ENCODE assay signal across 40 cellular contexts in the genomic region with DNA sequence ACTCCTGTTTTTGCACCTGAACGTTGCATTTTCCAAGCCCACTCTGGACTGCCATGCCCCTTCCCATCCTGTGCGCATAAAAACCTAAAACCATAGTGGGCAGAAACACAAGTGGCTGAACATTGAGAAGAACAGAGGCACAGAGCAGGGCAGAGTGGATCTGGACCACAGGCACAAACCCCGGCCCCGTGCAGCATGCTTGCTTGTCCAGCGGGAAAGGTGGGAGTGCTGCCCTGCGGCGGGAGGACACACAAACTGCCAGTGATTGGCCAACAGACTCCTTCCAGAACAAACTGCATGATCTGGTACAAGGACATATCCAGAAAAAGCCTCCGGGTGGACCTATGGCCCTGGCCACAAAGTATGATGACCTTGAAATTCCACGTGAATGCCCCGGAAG. TPM values are rescaled to one million over a fixed set of nuclear protein-coding genes. Genes with fewer than 3 reads are reported as not detected.
A peak's percentile ranks its signal among the peaks of the same experiment; 100 is the strongest.
DNase-seq lines count a peak whose midpoint lies in the region; ATAC-seq, FAIRE-seq and TF ChIP-seq lines count a peak whose summit lies in the region.
"Had no signal": no experiment of that assay in that cellular context is flagged by ENCODE, and none has a peak within 500 bp of the region (broad histone marks: within the 10 kb centered on the region; RNA-seq: fewer than 3 reads in every experiment).

No MANE protein-coding gene starts in this region.

- H4K91ac ChIP-seq in H1 (replicated peaks; ENCODE audit: insufficient read length, low read length) = no peak overlapping the region
- no peak overlapping the region for H4K91ac ChIP-seq in neuronal stem cell (ENCODE audit: low read depth, low read length, poor library complexity)

- H3K36me3 ChIP-seq in H1 (ENCODE audit: control insufficient read depth in 2 of 4, insufficient read depth in 4 of 4, low read length in 3 of 4) = peaks cover 0 to 5% (median 0%) of the 10 kb centered on the region in 4 experiments; a peak in 2 of 8 replicates
- H3K36me3 ChIP-seq in neuronal stem cell (replicated peaks in 1 of 2; ENCODE audit: control insufficient read depth in 2 of 2, insufficient read depth in 2 of 2, low read length in 2 of 2) = no peaks in the 10 kb centered on the region
- no peaks in the 10 kb centered on the region for H3K36me3 ChIP-seq in upper lobe of right lung
- H3K36me3 ChIP-seq: BE2C; BLaER1; BLaER1 treated with 17β-estradiol and CSF1 and Interleukin-3, amounts not matched to agents 10 nM and 100 nM had no signal

- no peaks in the 10 kb centered on the region for H3K23me2 ChIP-seq in H1 (ENCODE audit: low read depth, low read length)

- H3K23ac ChIP-seq in H1 (ENCODE audit: insufficient read length) (no peak overlapping the region), neuronal stem cell (ENCODE audit: low read depth, low read length, poor library complexity) (no peak overlapping the region)

- CTCF ChIA-PET in H1 (lab: Charles Lee; ENCODE audit: partially characterized antibody) = interaction anchor here (1.1 kb wide), 1 partner anchor 10 kb away, joined by 4 read pairs; no protein-coding TSS in a partner anchor

- H3K4me1 ChIP-seq in H1 (replicated peaks in 1 of 4; ENCODE audit: control insufficient read depth in 3 of 4, insufficient read depth in 4 of 4, low read length in 3 of 4) (peaks cover 0 to 6% (median 1%) of the 10 kb centered on the region in 4 experiments; a peak in 3 of 7 replicates), neuronal stem cell (ENCODE audit: control insufficient read depth in 2 of 2, insufficient read depth in 1 of 2, low read depth in 1 of 2, low read length in 2 of 2) (no peaks in the 10 kb centered on the region), upper lobe of right lung (no peaks in the 10 kb centered on the region)
- H3K4me1 ChIP-seq: A549; BE2C; BLaER1; BLaER1 treated with 17β-estradiol and CSF1 and Interleukin-3, amounts not matched to agents 10 nM and 100 nM; Caco-2 had no signal

- no peak for FAIRE-seq in H1 (lab: Jason Lieb, UNC)
- FAIRE-seq: A204.1, A549, D721Med had no signal

- H2BK12ac ChIP-seq in H1 (ENCODE audit: low read depth, low read length) (no peak overlapping the region), neuronal stem cell (ENCODE audit: low read length) (no peak overlapping the region)

- H3K4me2 ChIP-seq in H1 (ENCODE audit: insufficient read depth in 1 of 2, low read depth in 2 of 2, low read length in 2 of 2) = no peak overlapping the region
- H3K4me2 ChIP-seq in neuronal stem cell (ENCODE audit: insufficient read depth, low read length, poor library complexity, severe bottlenecking) = no peak overlapping the region
- H3K4me2 ChIP-seq: A549; BLaER1; BLaER1 treated with 17β-estradiol and CSF1 and Interleukin-3, amounts not matched to agents 10 nM and 100 nM had no signal

- no peak overlapping the region for H3K9ac ChIP-seq in H1 (replicated peaks in 1 of 4; ENCODE audit: extremely low read depth in 1 of 4, low read depth in 3 of 4, low read length in 3 of 4)
- no peak overlapping the region for H3K9ac ChIP-seq in neuronal stem cell (ENCODE audit: low read depth, low read length, poor library complexity)
- H3K9ac ChIP-seq: BLaER1; BLaER1 treated with 17β-estradiol and CSF1 and Interleukin-3, amounts not matched to agents 10 nM and 100 nM had no signal

- POLR2A ChIA-PET in H1 (lab: Charles Lee; ENCODE audit: partially characterized antibody) = no interaction called here

- H3K18ac ChIP-seq in H1 (ENCODE audit: extremely low read depth, low read length) (no peak overlapping the region), neuronal stem cell (ENCODE audit: low read length) (no peak overlapping the region)

- H3K27me3 Mint-ChIP-seq in activated CD4-positive, alpha-beta T cell treated with anti-CD3 and anti-CD28 coated beads, Interleukin-2, amount 10 ng/mL, durations not matched to agents 24 days and 14 days = no peaks in the 10 kb centered on the region
- H3K27me3 Mint-ChIP-seq: CD4-positive, alpha-beta T cell; CD4-positive, CD25-positive, alpha-beta regulatory T cell had no signal

- TF ChIP-seq RAD21 in H1 (IDR thresholded peaks at IDR 0.05 in 1 of 2, conservative IDR thresholded peaks at IDR 0.05 in 1 of 2; ENCODE audit: low read depth in 2 of 2, low read length in 2 of 2) = no peak

- H4K8ac ChIP-seq in H1 (ENCODE audit: extremely low read depth, insufficient read depth, low read length) (no peak overlapping the region), neuronal stem cell (ENCODE audit: low read depth, low read length) (peak overlapping the region; percentile 66)

- no peak overlapping the region for H2BK5ac ChIP-seq in H1 (ENCODE audit: low read depth, low read length)
- no peak overlapping the region for H2BK5ac ChIP-seq in neuronal stem cell (ENCODE audit: low read length)

- no peaks in the 10 kb centered on the region for H4K20me1 ChIP-seq in H1 (replicated peaks in 1 of 2; ENCODE audit: control insufficient read depth in 1 of 2, insufficient read depth in 2 of 2, low read length in 2 of 2)
- H4K20me1 ChIP-seq: BLaER1; BLaER1 treated with 17β-estradiol and CSF1 and Interleukin-3, amounts not matched to agents 10 nM and 100 nM had no signal

- H3K9me3 ChIP-seq in H1 (ENCODE audit: insufficient read depth in 2 of 2, low read depth in 1 of 2, low read length in 1 of 2) (peaks cover 14 to 19% of the 10 kb centered on the region in 2 experiments), neuronal stem cell (replicated peaks in 1 of 2; ENCODE audit: control insufficient read depth in 2 of 2, insufficient read depth in 1 of 2, low read depth in 1 of 2, low read length in 2 of 2) (no peaks in the 10 kb centered on the region), upper lobe of right lung (no peaks in the 10 kb centered on the region)
- H3K9me3 ChIP-seq: A549, BE2C, Caco-2 had no signal

- no peak overlapping the region for H3K4me3 Mint-ChIP-seq in activated CD4-positive, alpha-beta T cell treated with anti-CD3 and anti-CD28 coated beads, Interleukin-2, amount 10 ng/mL, durations not matched to agents 24 days and 14 days
- H3K4me3 Mint-ChIP-seq: B cell; CD14-positive monocyte; CD4-positive, alpha-beta memory T cell; CD4-positive, alpha-beta T cell; CD4-positive, CD25-positive, alpha-beta regulatory T cell; CD8-positive, alpha-beta memory T cell; CD8-positive, alpha-beta T cell had no signal

- H3K9me3 Mint-ChIP-seq in activated CD4-positive, alpha-beta T cell treated with anti-CD3 and anti-CD28 coated beads, Interleukin-2, amount 10 ng/mL, durations not matched to agents 24 days and 14 days = no peaks in the 10 kb centered on the region
- H3K9me3 Mint-ChIP-seq: CD4-positive, CD25-positive, alpha-beta regulatory T cell; CD8-positive, alpha-beta T cell had no signal

- H3K4me1 Mint-ChIP-seq in activated CD4-positive, alpha-beta T cell treated with anti-CD3 and anti-CD28 coated beads, Interleukin-2, amount 10 ng/mL, durations not matched to agents 24 days and 14 days = no peaks in the 10 kb centered on the region
- H3K4me1 Mint-ChIP-seq: B cell; CD14-positive monocyte; CD4-positive, alpha-beta memory T cell; CD4-positive, CD25-positive, alpha-beta regulatory T cell; CD8-positive, alpha-beta memory T cell had no signal

- TF ChIP-seq CTCF in H1 (IDR thresholded peaks at IDR 0.05; ENCODE audit: control extremely low read depth in 1 of 3, insufficient read depth in 1 of 3, low read depth in 1 of 3, low read length in 3 of 3) = no peak
- TF ChIP-seq CTCF in upper lobe of right lung (IDR thresholded peaks at IDR 0.05) = no peak
- no peak for TF ChIP-seq CTCF in GM20000 (IDR thresholded peaks at IDR 0.05; ENCODE audit: extremely low read depth, missing control alignments)

- H2BK15ac ChIP-seq in H1 (ENCODE audit: low read length) (no peak overlapping the region), neuronal stem cell (ENCODE audit: low read length) (no peak overlapping the region)

- no peaks in the 10 kb centered on the region for H3K79me2 ChIP-seq in H1 (ENCODE audit: control insufficient read depth in 1 of 2, insufficient read depth in 2 of 2, low read length in 2 of 2)

- no peaks in the 10 kb centered on the region for H3K79me1 ChIP-seq in H1 (ENCODE audit: low read depth, low read length)
- H3K79me1 ChIP-seq in neuronal stem cell (ENCODE audit: low read depth, low read length) = no peaks in the 10 kb centered on the region

- H3K27ac ChIP-seq in H1 (ENCODE audit: low read depth, low read length) (no peak overlapping the region), neuronal stem cell (replicated peaks; ENCODE audit: low read length) (no peak overlapping the region), upper lobe of right lung (no peak overlapping the region)
- H3K27ac ChIP-seq: 22Rv1; A549; BLaER1; BLaER1 treated with 17β-estradiol and CSF1 and Interleukin-3, amounts not matched to agents 10 nM and 100 nM; C4-2B had no signal

- H2AFZ ChIP-seq in H1 (ENCODE audit: low read length) (no peak overlapping the region), neuronal stem cell (ENCODE audit: low read length) (no peak overlapping the region)

- H3K4me3 ChIP-seq in H1 (ENCODE audit: extremely low read depth in 1 of 4, insufficient read depth in 2 of 4, low read depth in 3 of 4, low read length in 4 of 4) (no peak overlapping the region), neuronal stem cell (ENCODE audit: low read length in 2 of 2) (no peak overlapping the region), upper lobe of right lung (no peak overlapping the region)
- H3K4me3 ChIP-seq: A549; BLaER1; BLaER1 treated with 17β-estradiol and CSF1 and Interleukin-3, amounts not matched to agents 10 nM and 100 nM had no signal

- WGBS in H1 (ENCODE audit: extremely low coverage in 1 of 2, insufficient coverage in 1 of 2, insufficient read length in 1 of 2, insufficient replicate concordance in 2 of 2, low coverage in 1 of 2, low lambda C conversion rate in 2 of 2, missing lambda C conversion rate in 1 of 2), 2 experiments = 95% methylated on average over 10 of the region's 10 CpGs; no CpG with 5 or more reads in 1 of the 2 experiments
- WGBS in neuronal stem cell (ENCODE audit: extremely low coverage in 2 of 2, insufficient read length in 2 of 2, insufficient replicate concordance in 1 of 2), 2 donors = no CpG with 5 or more reads among the region's 10 CpGs

- H3K4ac ChIP-seq in H1 (replicated peaks; ENCODE audit: insufficient read length, low read depth, low read length) (no peak overlapping the region), neuronal stem cell (ENCODE audit: low read length) (no peak overlapping the region)

- H2BK20ac ChIP-seq in H1 (ENCODE audit: low read length) = 0 out of 2 replicates have a peak overlapping the region, but pooled peaks have one; percentile 13

- H3K14ac ChIP-seq in H1 (ENCODE audit: insufficient read length) = no peak overlapping the region
- H3K14ac ChIP-seq in neuronal stem cell (ENCODE audit: low read length) = no peak overlapping the region

- no peak overlapping the region for H3K27ac Mint-ChIP-seq in activated CD4-positive, alpha-beta T cell treated with anti-CD3 and anti-CD28 coated beads, Interleukin-2, amount 10 ng/mL, durations not matched to agents 24 days and 14 days
- H3K27ac Mint-ChIP-seq: B cell; CD4-positive, alpha-beta memory T cell; CD4-positive, alpha-beta T cell; CD4-positive, CD25-positive, alpha-beta regulatory T cell; CD8-positive, alpha-beta memory T cell; CD8-positive, alpha-beta T cell had no signal

- intact Hi-C loops in activated CD4-positive, alpha-beta T cell treated with anti-CD3 and anti-CD28 coated beads, Interleukin-2, amount 10 ng/mL, durations not matched to agents 24 days and 14 days (cut with micrococcal nuclease) = no loop called here
- intact Hi-C loops in upper lobe of right lung (cut with DNase I) = no loop called here

- no peak overlapping the region for H3K56ac ChIP-seq in H1 (replicated peaks; ENCODE audit: insufficient read length, low read depth, low read length)

- no peak overlapping the region for H4K5ac ChIP-seq in H1 (ENCODE audit: insufficient read length, low read depth, low read length)

- peak; percentile 16 for ATAC-seq in upper lobe of right lung
- ATAC-seq in HG03280 (IDR thresholded peaks at IDR 0.05; ENCODE audit: unreplicated experiment) = no peak
- ATAC-seq: A549; CD8-positive, alpha-beta T cell had no signal

- TF ChIP-seq POLR2A in H1 (IDR thresholded peaks at IDR 0.05; ENCODE audit: control extremely low read depth in 1 of 2, low read depth in 2 of 2, low read length in 2 of 2) = no peak

- no peaks in the 10 kb centered on the region for H3K36me3 Mint-ChIP-seq in activated CD4-positive, alpha-beta T cell treated with anti-CD3 and anti-CD28 coated beads, Interleukin-2, amount 10 ng/mL, durations not matched to agents 24 days and 14 days (ENCODE audit: low read depth)
- H3K36me3 Mint-ChIP-seq: CD14-positive monocyte; CD4-positive, alpha-beta memory T cell; CD4-positive, CD25-positive, alpha-beta regulatory T cell; CD8-positive, alpha-beta memory T cell; CD8-positive, alpha-beta T cell had no signal

- no peak for TF ChIP-seq EP300 in H1 (IDR thresholded peaks at IDR 0.05; ENCODE audit: borderline replicate concordance in 1 of 2, low read depth in 2 of 2, low read length in 2 of 2)

- DNase-seq in activated CD4-positive, alpha-beta T cell treated with anti-CD3 and anti-CD28 coated beads, Interleukin-2, amount 10 ng/mL, durations not matched to agents 24 days and 14 days = peak; percentile 36
- DNase-seq in activated CD4-positive, alpha-beta T cell treated with anti-CD3 and anti-CD28 coated beads for 48 hours = no peak
- no peak for DNase-seq in H1 (ENCODE audit: low read depth in 1 of 2, low spot score in 2 of 2)
- no peak for DNase-seq in neuronal stem cell (ENCODE audit: low spot score)
- no peak for DNase-seq in upper lobe of right lung
- DNase-seq in GM20000 (ENCODE audit: low spot score) = no peak
- no peak for DNase-seq in MV-4-11 (lab: John Stamatoyannopoulos, UW)
- DNase-seq: 8988T; ACHN; AML-193; BE2C; C1 segment of cervical spinal cord; Caco-2; Calu3; CD4-positive, alpha-beta memory T cell; CD4-positive, alpha-beta T cell; CD4-positive, CD25-positive, alpha-beta regulatory T cell; CD8-positive, alpha-beta memory T cell; CD8-positive, alpha-beta T cell; COR-L47; DMS 273 treated with DMSO at 0.1 percent for 48 hours; DMS153; DMS53; DMS79; DMS79 treated with DMSO at 0.1 percent for 48 hours; DND-41; EL had no signal

- no peaks in the 10 kb centered on the region for H3K27me3 ChIP-seq in H1 (replicated peaks in 1 of 4; ENCODE audit: control insufficient read depth in 3 of 4, extremely low read depth in 1 of 4, insufficient read depth in 3 of 4, low read length in 3 of 4)
- H3K27me3 ChIP-seq in neuronal stem cell (ENCODE audit: control insufficient read depth in 3 of 3, insufficient read depth in 3 of 3, low read depth in 1 of 3, low read length in 3 of 3) = no peaks in the 10 kb centered on the region
- no peaks in the 10 kb centered on the region for H3K27me3 ChIP-seq in upper lobe of right lung
- H3K27me3 ChIP-seq: BE2C; BLaER1; BLaER1 treated with 17β-estradiol and CSF1 and Interleukin-3, amounts not matched to agents 10 nM and 100 nM had no signal

- H2AK5ac ChIP-seq in H1 (ENCODE audit: low read depth, low read length) (no peak overlapping the region), neuronal stem cell (ENCODE audit: low read depth, low read length) (no peak overlapping the region)

- no peak overlapping the region for H2BK120ac ChIP-seq in H1 (replicated peaks; ENCODE audit: low read depth, low read length)
- H2BK120ac ChIP-seq in neuronal stem cell (ENCODE audit: low read depth, low read length) = no peak overlapping the region

RNA-seq across cellular contexts. Expression of gene ADARB2, which starts 42.5 kb away (rescaled TPM):
- not detected in 2 replicates for total RNA-seq in activated CD4-positive, alpha-beta T cell treated with anti-CD3 and anti-CD28 coated beads, Interleukin-2, amount 10 ng/mL, durations not matched to agents 24 days and 14 days
- total RNA-seq in H1 (2021; fragmentation: NEBNext Ultra II Directional; extraction: Animal tissue kit (Norgen Biotek cat#: 25700)) = 2.7 and 2.8 TPM in 2 replicates
- 2.2 and 3.9 TPM in 2 replicates for polyA plus RNA-seq in H1 (2011; rRNA removed)
- polyA plus RNA-seq in H1 (2011; cell fraction: cytosol; rRNA removed) = 3.0 TPM
- polyA plus RNA-seq in H1 (2011; cell fraction: nucleus; rRNA removed) = 7.6 TPM
- polyA plus RNA-seq in H1 (2012, experiment 1 of 2) = 1.7 to 2.8 TPM (median 2.0 TPM) in 4 replicates
- 0.47 TPM for polyA plus RNA-seq in H1 (2012, experiment 2 of 2)
- 0.81 TPM for polyA plus RNA-seq in H1 (2013, experiment 1 of 2)
- 0.81 TPM for polyA plus RNA-seq in H1 (2013, experiment 2 of 2)
- polyA minus RNA-seq in H1 (2011; rRNA and poly(A)+ RNA removed) = 1.8 and 2.1 TPM in 2 replicates
- polyA minus RNA-seq in H1 (2011; cell fraction: cytosol; rRNA and poly(A)+ RNA removed) = 1.4 TPM
- polyA minus RNA-seq in H1 (2011; cell fraction: nucleus; rRNA and poly(A)+ RNA removed) = 6.6 TPM
- polyA plus RNA-seq in neuronal stem cell (2013, experiment 1 of 2) = 0.38 TPM
- polyA plus RNA-seq in neuronal stem cell (2013, experiment 2 of 2) = 0.26 TPM
- total RNA-seq in upper lobe of right lung = 1.2 TPM
- total RNA-seq: A673; Calu3; CD8-positive, alpha-beta memory T cell had no signal
- polyA plus RNA-seq: A549; AG04450; BJ; CD14-positive monocyte; CD4-positive, alpha-beta memory T cell; CD8-positive, alpha-beta memory T cell had no signal
